Comparison of ENCODE assay signal across 22 cellular contexts in genomic region chr11:109783017-109783416, GRCh38.
"Had no signal": no experiment of that assay in that cellular context is flagged by ENCODE, and none has a peak within 500 bp of the region (broad histone marks: within the 10 kb centered on the region; RNA-seq: fewer than 3 reads in every experiment).

No MANE protein-coding gene starts in this region.

- H3K27me3 Mint-ChIP-seq: dendritic cell treated with granulocyte-macrophage colony-stimulating factor and Interleukin-4, amounts not matched to agents 40 ng/mL and 50 ng/mL, for 4 days; stimulated activated memory B cell treated with anti-CD40 and anti-IgM and Interleukin-4, amounts not matched to agents 10 μg/mL and 1 μg/mL and 100 μg/mL, for 72 hours had no signal

- H3K9me3 ChIP-seq: left ventricle myocardium inferior, right lobe of liver, stomach, suprapubic skin, transverse colon had no signal

- H3K9me3 Mint-ChIP-seq: dendritic cell treated with granulocyte-macrophage colony-stimulating factor and Interleukin-4, amounts not matched to agents 40 ng/mL and 50 ng/mL, for 4 days; mesothelial cell of epicardium; stimulated activated memory B cell treated with anti-CD40 and anti-IgM and Interleukin-4, amounts not matched to agents 10 μg/mL and 1 μg/mL and 100 μg/mL, for 72 hours had no signal

- H3K27ac Mint-ChIP-seq: dendritic cell treated with granulocyte-macrophage colony-stimulating factor and Interleukin-4, amounts not matched to agents 40 ng/mL and 50 ng/mL, for 4 days; mesothelial cell of epicardium; natural killer cell; stimulated activated memory B cell treated with anti-CD40 and anti-IgM and Interleukin-4, amounts not matched to agents 10 μg/mL and 1 μg/mL and 100 μg/mL, for 72 hours had no signal

- H3K4me1 Mint-ChIP-seq: mesothelial cell of epicardium; natural killer cell; stimulated activated memory B cell treated with anti-CD40 and anti-IgM and Interleukin-4, amounts not matched to agents 10 μg/mL and 1 μg/mL and 100 μg/mL, for 72 hours had no signal

- H3K4me2 ChIP-seq: hepatocyte had no signal

- DNase-seq: activated CD4-positive, alpha-beta T cell treated with anti-CD3 and anti-CD28 coated beads, Interleukin-2, amount 50 U/mL, for 1 hour; activated CD4-positive, CD25-positive, alpha-beta regulatory T cell treated with anti-CD3 and anti-CD28 coated beads, Interleukin-2, amount 50 U/mL, for 72 hours; activated gamma-delta T cell treated with Interleukin-2 at 50 U/mL for 16 hours; activated T-cell treated with anti-CD3 and anti-CD28 coated beads, Interleukin-2, amount 50 U/mL, for 1 hour; aorta; brain microvascular endothelial cell; caudate nucleus; effector CD8-positive, alpha-beta T cell; foreskin melanocyte; left ventricle myocardium inferior; natural killer cell; nucleus accumbens; right lobe of liver; stomach; transverse colon had no signal

- H3K36me3 ChIP-seq: brain microvascular endothelial cell, left ventricle myocardium inferior, right lobe of liver, stomach, suprapubic skin, transverse colon had no signal

- ATAC-seq: activated naive CD4-positive, alpha-beta T cell treated with anti-CD3 and anti-CD28 coated beads, Interleukin-2, amount 50 U/mL, for 72 hours; natural killer cell; right lobe of liver; stimulated activated memory B cell treated with anti-CD40 and anti-IgM and Interleukin-4, amounts not matched to agents 10 μg/mL and 1 μg/mL and 100 μg/mL, for 72 hours had no signal

- H3K27me3 ChIP-seq: brain microvascular endothelial cell, hepatocyte, right lobe of liver, stomach, suprapubic skin, transverse colon had no signal

- H3K36me3 Mint-ChIP-seq: activated naive CD4-positive, alpha-beta T cell treated with anti-CD3 and anti-CD28 coated beads, Interleukin-2, amount 50 U/mL, for 72 hours; mesothelial cell of epicardium; natural killer cell; stimulated activated memory B cell treated with anti-CD40 and anti-IgM and Interleukin-4, amounts not matched to agents 10 μg/mL and 1 μg/mL and 100 μg/mL, for 72 hours had no signal

- H2AFZ ChIP-seq: hepatocyte had no signal

- H3K4me1 ChIP-seq: left ventricle myocardium inferior, right lobe of liver, stomach, suprapubic skin, transverse colon had no signal

- H3K79me2 ChIP-seq: hepatocyte had no signal

- H3K4me3 ChIP-seq: hepatocyte, left ventricle myocardium inferior, right lobe of liver, skin epidermis, stomach, suprapubic skin, transverse colon had no signal

- H3K4me3 Mint-ChIP-seq: dendritic cell treated with granulocyte-macrophage colony-stimulating factor and Interleukin-4, amounts not matched to agents 40 ng/mL and 50 ng/mL, for 4 days; mesothelial cell of epicardium; natural killer cell; stimulated activated memory B cell treated with anti-CD40 and anti-IgM and Interleukin-4, amounts not matched to agents 10 μg/mL and 1 μg/mL and 100 μg/mL, for 72 hours had no signal

- H3K27ac ChIP-seq: brain microvascular endothelial cell, hepatocyte, left ventricle myocardium inferior, right lobe of liver, skin epidermis, stomach, suprapubic skin, transverse colon had no signal
